ENCODE assay signal across 8 cellular contexts in genomic region chr19:18224525-18225354, GRCh38. TPM values are rescaled to one million over a fixed set of nuclear protein-coding genes. Genes with fewer than 3 reads are reported as not detected.
A peak's percentile ranks its signal among the peaks of the same experiment; 100 is the strongest.
DNase-seq lines count a peak whose midpoint lies in the region; ATAC-seq lines count a peak whose summit lies in the region.

No MANE protein-coding gene starts in this region.

- no peaks in the 10 kb centered on the region for H3K9me3 Mint-ChIP-seq in activated CD4-positive, alpha-beta T cell treated with anti-CD3 and anti-CD28 coated beads, Interleukin-2, amount 10 ng/mL, durations not matched to agents 7 days and 5 days

- intact Hi-C loops in left colon (cut with DNase I, micrococcal nuclease): no loop called here

- no peak overlapping the region for H3K27ac Mint-ChIP-seq in activated CD4-positive, alpha-beta T cell treated with anti-CD3 and anti-CD28 coated beads, Interleukin-2, amount 10 ng/mL, durations not matched to agents 7 days and 5 days

- ATAC-seq in HG03378 (IDR thresholded peaks at IDR 0.05; ENCODE audit: unreplicated experiment) (peak; percentile 85), left colon (peak; percentile 98)

- peaks cover 19% of the 10 kb centered on the region for H3K4me1 Mint-ChIP-seq in activated CD4-positive, alpha-beta T cell treated with anti-CD3 and anti-CD28 coated beads, Interleukin-2, amount 10 ng/mL, durations not matched to agents 7 days and 5 days

- CTCF ChIA-PET in activated CD4-positive, alpha-beta T cell treated with anti-CD3 and anti-CD28 coated beads, Interleukin-2, amount 10 ng/mL, durations not matched to agents 7 days and 5 days (lab: Charles Lee): interaction anchor here (1.0 to 2.3 kb wide), 11 partner anchors 9 to 165 kb away, joined by 3 to 10 read pairs (median 5); a partner anchor contains a TSS

- DNase-seq in AG08396 (ENCODE audit: low spot score) (peak; percentile 100), GM19238 (ENCODE audit: insufficient read length, low spot score) (peak; percentile 92), NCI-H510A treated with DMSO at 0.1 percent for 48 hours (lab: John Stamatoyannopoulos, UW) (peak; percentile 89), dedifferentiated amniotic fluid mesenchymal stem cell (ENCODE audit: extremely low spot score) (peak; percentile 100), left colon (peak; percentile 97 to 99)
- DNase-seq in activated CD4-positive, alpha-beta T cell treated with anti-CD3 and anti-CD28 coated beads, Interleukin-2, amount 10 ng/mL, durations not matched to agents 7 days and 5 days: peak; percentile 90
- DNase-seq in stimulated activated CD4-positive, alpha-beta T cell treated with anti-CD3 and anti-CD28 coated beads, Interleukin-1b, Interleukin-23, amount 100 ng/mL, for 1 hour (ENCODE audit: low read depth in 2 of 2): peak; percentile 60 to 75

- POLR2A ChIA-PET in activated CD4-positive, alpha-beta T cell treated with anti-CD3 and anti-CD28 coated beads, Interleukin-2, amount 10 ng/mL, durations not matched to agents 7 days and 5 days (lab: Charles Lee): no interaction called here

- peaks cover 49% of the 10 kb centered on the region for H3K27me3 Mint-ChIP-seq in activated CD4-positive, alpha-beta T cell treated with anti-CD3 and anti-CD28 coated beads, Interleukin-2, amount 10 ng/mL, durations not matched to agents 7 days and 5 days

- peak overlapping the region; percentile 73 for H3K4me3 Mint-ChIP-seq in activated CD4-positive, alpha-beta T cell treated with anti-CD3 and anti-CD28 coated beads, Interleukin-2, amount 10 ng/mL, durations not matched to agents 7 days and 5 days

- H3K36me3 Mint-ChIP-seq in activated CD4-positive, alpha-beta T cell treated with anti-CD3 and anti-CD28 coated beads, Interleukin-2, amount 10 ng/mL, durations not matched to agents 7 days and 5 days (ENCODE audit: low read depth): no peaks in the 10 kb centered on the region

RNA-seq across cellular contexts. Expression of gene PDE4C, which starts 1.5 kb away (rescaled TPM):
- total RNA-seq in activated CD4-positive, alpha-beta T cell treated with anti-CD3 and anti-CD28 coated beads, Interleukin-2, amount 10 ng/mL, durations not matched to agents 7 days and 5 days: under 1 TPM in 1 of 2 experiments, not detected in 1; 0.15 TPM
- total RNA-seq in left colon: 1 to 10 TPM; 2.5 to 4.3 TPM

RNA-seq across cellular contexts. Expression of gene RAB3A, which starts 20.9 kb away (rescaled TPM):
- total RNA-seq in activated CD4-positive, alpha-beta T cell treated with anti-CD3 and anti-CD28 coated beads, Interleukin-2, amount 10 ng/mL, durations not matched to agents 7 days and 5 days: 1 to 10 TPM; 4.0 to 5.2 TPM
- 1 to 10 TPM; 6.3 to 6.9 TPM for total RNA-seq in left colon

RNA-seq across cellular contexts. Expression of gene MPV17L2, which starts 31.7 kb away (rescaled TPM):
- 1 to 10 TPM; 6.1 to 6.5 TPM for total RNA-seq in activated CD4-positive, alpha-beta T cell treated with anti-CD3 and anti-CD28 coated beads, Interleukin-2, amount 10 ng/mL, durations not matched to agents 7 days and 5 days
- 10 to 100 TPM in 1 of 2 donors, 1 to 10 TPM in 1; 9.9 to 15.4 TPM for total RNA-seq in left colon

RNA-seq across cellular contexts. Expression of gene IQCN, which starts 49.5 kb away (rescaled TPM):
- 1 to 10 TPM; 6.3 to 7.2 TPM for total RNA-seq in activated CD4-positive, alpha-beta T cell treated with anti-CD3 and anti-CD28 coated beads, Interleukin-2, amount 10 ng/mL, durations not matched to agents 7 days and 5 days
- 1 to 10 TPM; 4.3 to 6.1 TPM for total RNA-seq in left colon

RNA-seq across cellular contexts. Expression of gene IFI30, which starts 51.1 kb away (rescaled TPM):
- total RNA-seq in activated CD4-positive, alpha-beta T cell treated with anti-CD3 and anti-CD28 coated beads, Interleukin-2, amount 10 ng/mL, durations not matched to agents 7 days and 5 days: 10 to 100 TPM; 54.1 to 58.9 TPM
- 10 to 100 TPM; 47.5 to 79.3 TPM for total RNA-seq in left colon

Comparison
In these comparisons a context has a peak if more than half of its experiments do, and no peak if none do; other contexts are left out.
1. Peak in every context shown above with its lines: DNase-seq and ATAC-seq.